9 cellular contexts compared by ENCODE assay signal in the genomic region with DNA sequence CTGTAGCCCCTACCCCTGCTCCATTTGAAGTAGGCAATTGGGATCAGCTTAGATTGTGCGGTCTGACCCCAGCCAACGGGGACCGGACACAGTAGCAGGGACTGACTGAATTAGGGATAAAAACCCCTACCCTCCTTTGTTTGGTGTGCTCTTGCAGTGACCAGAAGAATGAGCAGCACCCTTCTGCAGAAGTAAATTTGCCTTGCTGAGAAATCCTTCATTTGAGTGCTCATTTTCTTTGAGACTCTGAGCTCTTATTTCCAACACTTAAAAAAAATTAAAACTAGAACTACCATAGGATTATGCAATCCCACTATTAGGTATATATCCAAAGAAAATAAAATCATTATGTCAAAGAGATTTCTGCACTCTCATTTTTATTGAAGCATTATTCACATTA.
"Had no signal": no experiment of that assay in that cellular context is flagged by ENCODE, and none has a peak within 500 bp of the region (broad histone marks: within the 10 kb centered on the region; RNA-seq: fewer than 3 reads in every experiment).

No MANE protein-coding gene starts in this region.

- H3K4me3 Mint-ChIP-seq: GM23338, H9, HFFc6 had no signal

- H3K36me3 ChIP-seq: HAP-1 had no signal

- H3K9me3 ChIP-seq: HAP-1 had no signal

- H3K9ac ChIP-seq: GM23248 had no signal

- H3K4me1 ChIP-seq: HAP-1 had no signal

- H3K4me2 ChIP-seq: GM23338 had no signal

- H3K4me3 ChIP-seq: GM23248, GM23338, HAP-1 had no signal

- H3K27ac Mint-ChIP-seq: GM23338, H9, HFFc6 had no signal

- H3K4me1 Mint-ChIP-seq: GM23338, H9 had no signal

- DNase-seq: GM23248, GOT3, H7, H9, HCEC 1CT, HFFc6 had no signal

- H2AFZ ChIP-seq: GM23248, GM23338 had no signal

- FAIRE-seq: H54 had no signal

- H3K27ac ChIP-seq: GM23248 had no signal
